8 cellular contexts compared by ENCODE assay signal in the genomic region with DNA sequence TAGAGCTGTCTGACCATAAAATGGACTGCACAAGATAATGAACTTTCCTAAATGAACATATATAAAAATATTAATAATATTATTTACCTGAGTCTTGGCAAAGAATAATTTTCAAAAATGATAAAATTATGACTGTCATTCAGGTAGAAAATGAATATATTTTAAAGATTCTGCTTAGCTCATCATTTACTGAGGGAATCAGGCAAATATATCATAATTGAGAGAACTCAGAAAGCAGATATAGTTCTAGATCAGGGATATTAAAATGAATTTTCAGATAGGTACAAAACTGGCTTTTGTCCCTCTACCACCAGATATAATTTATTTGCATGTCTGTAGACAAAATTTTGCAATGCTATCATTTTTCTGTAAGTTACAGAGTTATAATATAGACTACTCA.
"Had no signal": no experiment of that assay in that cellular context is flagged by ENCODE, and none has a peak within 500 bp of the region (broad histone marks: within the 10 kb centered on the region; RNA-seq: fewer than 3 reads in every experiment).

No MANE protein-coding gene starts in this region.

- H3K9ac ChIP-seq: KMS-11 had no signal

- FAIRE-seq: H54, HTR-8/SVneo had no signal

- H3K4me1 Mint-ChIP-seq: H9 had no signal

- H3K4me3 Mint-ChIP-seq: H9 had no signal

- H3K27ac ChIP-seq: KMS-11 had no signal

- DNase-seq: GOT3, H9, HCEC 1CT, Karpas-422, KBM-7 had no signal

- H3K27ac Mint-ChIP-seq: H9 had no signal

- H3K4me2 ChIP-seq: KMS-11 had no signal
